In the genomic region with DNA sequence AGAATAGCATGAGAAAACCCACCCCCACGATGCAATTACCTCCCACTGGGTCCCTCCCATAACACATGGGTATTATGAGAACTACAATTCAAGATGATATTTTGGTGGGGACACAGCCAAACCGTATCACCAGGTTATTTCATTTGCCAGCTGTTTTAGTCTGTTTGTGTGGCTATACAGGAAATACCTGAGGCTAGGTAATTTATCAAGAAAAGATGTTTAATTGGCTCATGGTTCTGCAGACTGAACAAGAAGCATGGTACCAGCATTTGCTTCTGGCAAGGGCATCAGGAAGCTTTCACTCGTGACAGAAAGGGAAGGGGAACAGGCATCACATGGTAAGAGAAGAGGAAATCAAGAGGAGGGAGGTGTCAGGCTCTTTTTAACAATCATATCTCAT, we compare ENCODE assay signal across 25 cellular contexts.
"Had no signal": no experiment of that assay in that cellular context is flagged by ENCODE, and none has a peak within 500 bp of the region (broad histone marks: within the 10 kb centered on the region; RNA-seq: fewer than 3 reads in every experiment).

No MANE protein-coding gene starts in this region.

- H3K36me3 ChIP-seq: left ventricle myocardium inferior, neutrophil, ovary, right atrium auricular region, right lobe of liver, tibial nerve, vagina had no signal

- H3K27me3 ChIP-seq: neutrophil, ovary, right atrium auricular region, right lobe of liver, tibial nerve, vagina had no signal

- H3K27me3 Mint-ChIP-seq: natural killer cell treated with Interleukin-12 subunit alpha and Interleukin-12 subunit beta and Interleukin-15 and Interleukin-18, amount 100 ng/mL, for 72 hours; progenitor cell of endocrine pancreas; stimulated activated memory B cell treated with anti-CD40 and anti-IgM and Interleukin-4, amounts not matched to agents 10 μg/mL and 1 μg/mL and 100 μg/mL, for 72 hours; stimulated activated naive CD8-positive, alpha-beta T cell treated with anti-CD3 and anti-CD28 coated beads, Interleukin-15, amount 100 ng/mL, for 72 hours; type B pancreatic cell had no signal

- H3K36me3 Mint-ChIP-seq: naive thymus-derived CD4-positive, alpha-beta T cell; natural killer cell treated with Interleukin-12 subunit alpha and Interleukin-12 subunit beta and Interleukin-15 and Interleukin-18, amount 100 ng/mL, for 72 hours; stimulated activated memory B cell treated with anti-CD40 and anti-IgM and Interleukin-4, amounts not matched to agents 10 μg/mL and 1 μg/mL and 100 μg/mL, for 72 hours had no signal

- H3K4me3 ChIP-seq: left ventricle myocardium inferior, lung, mucosa of descending colon, ovary, right atrium auricular region, right lobe of liver, smooth muscle cell, tibial nerve, vagina had no signal

- DNase-seq: islet precursor cell; left ventricle myocardium inferior; mesendoderm; midbrain; mucosa of descending colon; naive thymus-derived CD4-positive, alpha-beta T cell; ovary; right lobe of liver; stimulated activated CD4-positive, alpha-beta T cell treated with anti-CD3 and anti-CD28 coated beads, Interleukin-1b, Interleukin-23, amount 100 ng/mL, for 48 hours; stimulated activated CD4-positive, alpha-beta T cell treated with anti-CD3 and anti-CD28 coated beads, Interleukin-2, amount 100 ng/mL, for 48 hours; stimulated activated CD4-positive, alpha-beta T cell treated with anti-CD3 and anti-CD28 coated beads, Interleukin-4, amount 100 ng/mL, for 4 hours; stimulated activated CD8-positive, alpha-beta memory T cell treated with anti-CD3 and anti-CD28 coated beads, Interleukin-4, amount 100 ng/mL, for 48 hours; stimulated activated naive CD4-positive, alpha-beta T cell treated with Interleukin-2 at 50 U/mL for 16 hours; stimulated activated naive CD8-positive, alpha-beta T cell treated with anti-CD3 and anti-CD28 coated beads, Interleukin-15, amount 100 ng/mL, for 72 hours; substantia nigra had no signal

- ATAC-seq: mucosa of descending colon; naive thymus-derived CD4-positive, alpha-beta T cell; natural killer cell treated with Interleukin-12 subunit alpha and Interleukin-12 subunit beta and Interleukin-15 and Interleukin-18, amount 100 ng/mL, for 72 hours; right lobe of liver; stimulated activated memory B cell treated with anti-CD40 and anti-IgM and Interleukin-4, amounts not matched to agents 10 μg/mL and 1 μg/mL and 100 μg/mL, for 72 hours; stimulated activated naive CD8-positive, alpha-beta T cell treated with anti-CD3 and anti-CD28 coated beads, Interleukin-15, amount 100 ng/mL, for 72 hours had no signal

- H3K4me1 Mint-ChIP-seq: stimulated activated memory B cell treated with anti-CD40 and anti-IgM and Interleukin-4, amounts not matched to agents 10 μg/mL and 1 μg/mL and 100 μg/mL, for 72 hours; stimulated activated naive CD8-positive, alpha-beta T cell treated with anti-CD3 and anti-CD28 coated beads, Interleukin-15, amount 100 ng/mL, for 72 hours had no signal

- H3K9me3 ChIP-seq: left ventricle myocardium inferior, mucosa of descending colon, neutrophil, ovary, right atrium auricular region, right lobe of liver, tibial nerve, vagina had no signal

- H3K4me3 Mint-ChIP-seq: naive thymus-derived CD4-positive, alpha-beta T cell; natural killer cell treated with Interleukin-12 subunit alpha and Interleukin-12 subunit beta and Interleukin-15 and Interleukin-18, amount 100 ng/mL, for 72 hours; stimulated activated memory B cell treated with anti-CD40 and anti-IgM and Interleukin-4, amounts not matched to agents 10 μg/mL and 1 μg/mL and 100 μg/mL, for 72 hours; stimulated activated naive CD8-positive, alpha-beta T cell treated with anti-CD3 and anti-CD28 coated beads, Interleukin-15, amount 100 ng/mL, for 72 hours; type B pancreatic cell had no signal

- H3K27ac Mint-ChIP-seq: naive thymus-derived CD4-positive, alpha-beta T cell; natural killer cell treated with Interleukin-12 subunit alpha and Interleukin-12 subunit beta and Interleukin-15 and Interleukin-18, amount 100 ng/mL, for 72 hours; progenitor cell of endocrine pancreas; stimulated activated memory B cell treated with anti-CD40 and anti-IgM and Interleukin-4, amounts not matched to agents 10 μg/mL and 1 μg/mL and 100 μg/mL, for 72 hours; stimulated activated naive CD8-positive, alpha-beta T cell treated with anti-CD3 and anti-CD28 coated beads, Interleukin-15, amount 100 ng/mL, for 72 hours; type B pancreatic cell had no signal

- H3K27ac ChIP-seq: left ventricle myocardium inferior, neutrophil, ovary, right atrium auricular region, right lobe of liver, tibial nerve, vagina had no signal

- H3K4me1 ChIP-seq: left ventricle myocardium inferior, right atrium auricular region, right lobe of liver, vagina had no signal
